14 cellular contexts compared by ENCODE assay signal in genomic region chr2:233051241-233052149, GRCh38. TPM values are rescaled to one million over a fixed set of nuclear protein-coding genes. Genes with fewer than 3 reads are reported as not detected.
DNase-seq lines count a peak whose midpoint lies in the region; ATAC-seq and TF ChIP-seq lines count a peak whose summit lies in the region.
"Had no signal": no experiment of that assay in that cellular context is flagged by ENCODE, and none has a peak within 500 bp of the region (broad histone marks: within the 10 kb centered on the region; RNA-seq: fewer than 3 reads in every experiment).

No MANE protein-coding gene starts in this region.

- no peak overlapping the region for H3K27ac Mint-ChIP-seq in nephron progenitor cell

- H3K36me3 ChIP-seq in adipocyte (ENCODE audit: control insufficient read depth, insufficient read depth, low read length, severe bottlenecking) (no peaks in the 10 kb centered on the region), gastroesophageal sphincter (no peaks in the 10 kb centered on the region)

- H3K4me1 ChIP-seq in adipocyte (ENCODE audit: control insufficient read depth, insufficient read depth, low read length), result no peaks in the 10 kb centered on the region
- H3K4me1 ChIP-seq in gastroesophageal sphincter, result peaks cover 0 to 5% (median 0%) of the 10 kb centered on the region in 3 donors

- H3K36me3 Mint-ChIP-seq in nephron progenitor cell (ENCODE audit: low read depth), result no peaks in the 10 kb centered on the region
- H3K36me3 Mint-ChIP-seq: CD4-positive, alpha-beta memory T cell had no signal

- no peaks in the 10 kb centered on the region for H3K9me3 Mint-ChIP-seq in nephron progenitor cell
- H3K9me3 Mint-ChIP-seq: CD4-positive, alpha-beta memory T cell had no signal

- peak overlapping the region; percentile 46 for H3K4me3 Mint-ChIP-seq in nephron progenitor cell
- H3K4me3 Mint-ChIP-seq: CD4-positive, alpha-beta memory T cell had no signal

- ATAC-seq in gastroesophageal sphincter (peak; percentile 84), HG03045 (IDR thresholded peaks at IDR 0.05; ENCODE audit: unreplicated experiment) (no peak), GM19023 (IDR thresholded peaks at IDR 0.05; ENCODE audit: unreplicated experiment) (no peak)

- peaks cover 65% of the 10 kb centered on the region for H3K27me3 Mint-ChIP-seq in nephron progenitor cell (ENCODE audit: low read depth, poor library complexity)

- DNase-seq in ELF-1 (ENCODE audit: low read depth, low spot score) (peak; percentile 93), adipocyte (ENCODE audit: low read depth) (no peak), nephron progenitor cell (peak; percentile 35), NCI-H345 treated with DMSO at 0.1 percent for 48 hours (lab: John Stamatoyannopoulos, UW; ENCODE audit: unreplicated experiment) (no peak), NCI-H2196 treated with DMSO at 0.1 percent for 48 hours (lab: John Stamatoyannopoulos, UW; ENCODE audit: unreplicated experiment) (no peak)
- DNase-seq: activated naive CD4-positive, alpha-beta T cell treated with anti-CD3 and anti-CD28 coated beads, Interleukin-2, amount 50 U/mL, for 16 hours; CD4-positive, alpha-beta memory T cell; NCI-H524; T-helper 9 cell had no signal

- peaks cover 16% of the 10 kb centered on the region for H3K4me1 Mint-ChIP-seq in nephron progenitor cell

- no peak for TF ChIP-seq POLR2A in gastroesophageal sphincter (IDR thresholded peaks at IDR 0.05)

- H3K9me3 ChIP-seq in adipocyte (ENCODE audit: control insufficient read depth, low read length), result no peaks in the 10 kb centered on the region
- H3K9me3 ChIP-seq in gastroesophageal sphincter, result no peaks in the 10 kb centered on the region

- no peak overlapping the region for H3K9ac ChIP-seq in adipocyte (ENCODE audit: low read length)

- TF ChIP-seq CTCF in gastroesophageal sphincter (IDR thresholded peaks at IDR 0.05) (no peak), nephron progenitor cell (IDR thresholded peaks at IDR 0.05) (no peak)

- TF ChIP-seq EP300 in gastroesophageal sphincter (IDR thresholded peaks at IDR 0.05), result no peak

- 34 to 35% methylated on average over 12 to 18 of the region's 24 CpGs for WGBS in gastroesophageal sphincter (ENCODE audit: low coverage in 1 of 2), 2 donors

- H3K27me3 ChIP-seq in adipocyte (replicated peaks; ENCODE audit: control insufficient read depth, insufficient read depth, low read length) (peaks cover 8% of the 10 kb centered on the region), gastroesophageal sphincter (peaks cover 65% of the 10 kb centered on the region)

- peak overlapping the region; percentile 33 for H3K4me3 ChIP-seq in adipocyte (ENCODE audit: low read length)
- H3K4me3 ChIP-seq in gastroesophageal sphincter, result no peak overlapping the region

- H3K27ac ChIP-seq in gastroesophageal sphincter, result peak overlapping the region in 3 of 4 donors; percentile 3 to 57 (median 44)

RNA-seq across cellular contexts. Expression of gene INPP5D, which starts 8.6 kb away (rescaled TPM):
- total RNA-seq in gastroesophageal sphincter, result 10 to 100 TPM in 2 of 4 donors, 1 to 10 TPM in 2; 6.5 to 12.4 (median 9.3) TPM

RNA-seq across cellular contexts. Expression of gene NEU2, which starts 19.0 kb away (rescaled TPM):
- not detected for total RNA-seq in gastroesophageal sphincter
- total RNA-seq: CD4-positive, alpha-beta memory T cell; H4; osteocyte had no signal

RNA-seq across cellular contexts. Expression of gene NGEF, which starts 38.4 kb away (rescaled TPM):
- total RNA-seq in gastroesophageal sphincter, result under 1 TPM in 3 of 4 donors, not detected in 1; 0.40 to 0.49 (median 0.46) TPM
- total RNA-seq: CD4-positive, alpha-beta memory T cell had no signal

Comparison
In these comparisons a context has a peak if more than half of its experiments do, and no peak if none do; other contexts are left out.
1. DNase-seq: peak in ELF-1 (single experiment) and nephron progenitor cell (single experiment); none in adipocyte (single experiment), NCI-H345 treated with DMSO at 0.1 percent for 48 hours (single experiment) and NCI-H2196 treated with DMSO at 0.1 percent for 48 hours (single experiment).